Comparison of ENCODE assay signal across 18 cellular contexts in genomic region chr11:99117603-99118002, GRCh38.
DNase-seq lines count a peak whose midpoint lies in the region; ATAC-seq and TF ChIP-seq lines count a peak whose summit lies in the region.
"Had no signal": no experiment of that assay in that cellular context is flagged by ENCODE, and none has a peak within 500 bp of the region (broad histone marks: within the 10 kb centered on the region; RNA-seq: fewer than 3 reads in every experiment).

No MANE protein-coding gene starts in this region.

- TF ChIP-seq CTCF in Panc1 (IDR thresholded peaks at IDR 0.05) = 0 out of 2 replicates have a peak, but pooled peaks have one; percentile 7
- TF ChIP-seq CTCF in omental fat pad (IDR thresholded peaks at IDR 0.05) = no peak
- TF ChIP-seq CTCF in CD4-positive, alpha-beta T cell (IDR thresholded peaks at IDR 0.05) = no peak

- H3K4me1 ChIP-seq in Panc1 (ENCODE audit: control insufficient read depth, insufficient read depth, low read length) = no peaks in the 10 kb centered on the region
- no peaks in the 10 kb centered on the region for H3K4me1 ChIP-seq in iPS DF 6.9 (ENCODE audit: control insufficient read depth, insufficient read depth, low read length)

- H3K27me3 Mint-ChIP-seq in CD4-positive, alpha-beta T cell = no peaks in the 10 kb centered on the region

- H3K4me3 ChIP-seq in Panc1 (ENCODE audit: low read depth in 2 of 2, low read length in 2 of 2) (no peak overlapping the region), iPS DF 6.9 (ENCODE audit: low read length) (no peak overlapping the region)

- DNase-seq in DMS 273 (lab: John Stamatoyannopoulos, UW; ENCODE audit: unreplicated experiment) = peak; percentile 1
- DNase-seq in DMS 273 treated with DMSO at 0.1 percent for 48 hours (lab: John Stamatoyannopoulos, UW) = no peak
- peak; percentile 3 for DNase-seq in H4 (ENCODE audit: low spot score)
- no peak for DNase-seq in Panc1 (ENCODE audit: low read depth, low spot score)
- DNase-seq in iPS DF 6.9 (ENCODE audit: low read depth, low spot score) = peak; percentile 1
- DNase-seq in UCSD-AML1 (lab: John Stamatoyannopoulos, UW; ENCODE audit: unreplicated experiment) = no peak
- no peak for DNase-seq in omental fat pad (ENCODE audit: low spot score)
- DNase-seq in CD4-positive, alpha-beta T cell = no peak
- DNase-seq: 8988T; C1 segment of cervical spinal cord; GOT3; KBM-7; NCI-H187 treated with DMSO at 0.1 percent for 48 hours; NCI-H2171 treated with DMSO at 0.1 percent for 48 hours; NK-92 treated with Interleukin-12 subunit alpha and Interleukin-12 subunit beta, amount 100 ng/mL, for 24 hours had no signal

- CTCF ChIA-PET in Panc1 (lab: Charles Lee) = no interaction called here
- CTCF ChIA-PET in CD4-positive, alpha-beta T cell (lab: Charles Lee) = no interaction called here

- H3K9me3 ChIP-seq in Panc1 (ENCODE audit: control insufficient read depth, insufficient read depth, low read depth, low read length) (no peaks in the 10 kb centered on the region), iPS DF 6.9 (ENCODE audit: control insufficient read depth, insufficient read depth, low read length) (no peaks in the 10 kb centered on the region)
- no peaks in the 10 kb centered on the region for H3K9me3 ChIP-seq in CD4-positive, alpha-beta T cell (ENCODE audit: control insufficient read depth, low read length)

- in situ Hi-C loops in Panc1 (cut with HindIII; ENCODE audit: low pct_unique_long_range_greater_than_20kb, low sequenced_read_pairs) = no loop called here

- H3K4me1 Mint-ChIP-seq in CD4-positive, alpha-beta T cell (ENCODE audit: low read depth) = no peaks in the 10 kb centered on the region

- H3K36me3 ChIP-seq in Panc1 (ENCODE audit: control insufficient read depth, insufficient read depth, low read length) = no peaks in the 10 kb centered on the region
- H3K36me3 ChIP-seq in iPS DF 6.9 (ENCODE audit: control insufficient read depth, insufficient read depth, low read length) = no peaks in the 10 kb centered on the region

- no TSS peak for BruUV-seq in Panc1 (replicated peaks; lab: Mats Ljungman, UMichigan)

- no CpG with 5 or more reads among the region's 2 CpGs for WGBS in iPS DF 6.9 (ENCODE audit: insufficient coverage, insufficient read length)

- H3K4me3 Mint-ChIP-seq in CD4-positive, alpha-beta T cell = no peak overlapping the region

- intact Hi-C loops in Panc1 (cut with micrococcal nuclease; ENCODE audit: unreplicated experiment) = no loop called here
- intact Hi-C loops in CD4-positive, alpha-beta T cell (cut with DNase I, micrococcal nuclease) = no loop called here

- H3K27me3 ChIP-seq in Panc1 (ENCODE audit: control insufficient read depth, insufficient read depth, low read length) (no peaks in the 10 kb centered on the region), iPS DF 6.9 (ENCODE audit: control insufficient read depth, insufficient read depth, low read length) (no peaks in the 10 kb centered on the region)
- no peaks in the 10 kb centered on the region for H3K27me3 ChIP-seq in CD4-positive, alpha-beta T cell (ENCODE audit: control insufficient read depth, insufficient read depth, low read length)

- H3K36me3 Mint-ChIP-seq in CD4-positive, alpha-beta T cell (ENCODE audit: low read depth) = no peaks in the 10 kb centered on the region

- POLR2A ChIA-PET in Panc1 (lab: Charles Lee) = no interaction called here
- POLR2A ChIA-PET in CD4-positive, alpha-beta T cell (lab: Charles Lee) = no interaction called here

- ATAC-seq in Panc1 (no peak), omental fat pad (ENCODE audit: low FRiP score) (no peak)
- no peak for ATAC-seq in CD4-positive, alpha-beta T cell (ENCODE audit: poor library complexity)
- ATAC-seq: Right ventricle myocardium inferior, SK-N-SH treated with all-trans-retinoic acid at 6 μM for 48 hours had no signal

- H3K27ac ChIP-seq in Panc1 (ENCODE audit: low read length) (no peak overlapping the region), iPS DF 6.9 (ENCODE audit: low read length) (no peak overlapping the region)
- H3K27ac ChIP-seq in CD4-positive, alpha-beta T cell (ENCODE audit: low read depth, low read length) = no peak overlapping the region
- H3K27ac ChIP-seq: HL-60 had no signal

- peaks cover 3% of the 10 kb centered on the region for H3K9me3 Mint-ChIP-seq in CD4-positive, alpha-beta T cell

- H3K27ac Mint-ChIP-seq in CD4-positive, alpha-beta T cell = no peak overlapping the region

Comparison
In these comparisons a context has a peak if more than half of its experiments do, and no peak if none do; other contexts are left out.
1. DNase-seq: peak in DMS 273 (single experiment), H4 (single experiment) and iPS DF 6.9 (single experiment); none in DMS 273 treated with DMSO at 0.1 percent for 48 hours (single experiment), Panc1 (single experiment), UCSD-AML1 (single experiment), omental fat pad (single experiment) and CD4-positive, alpha-beta T cell (0 of 10).